19 cellular contexts compared by ENCODE assay signal in genomic region chr3:41932511-41932910, GRCh38. TPM values are rescaled to one million over a fixed set of nuclear protein-coding genes. Genes with fewer than 3 reads are reported as not detected.
A peak's percentile ranks its signal among the peaks of the same experiment; 100 is the strongest.
DNase-seq lines count a peak whose midpoint lies in the region; ATAC-seq and TF ChIP-seq lines count a peak whose summit lies in the region.
"Had no signal": no experiment of that assay in that cellular context is flagged by ENCODE, and none has a peak within 500 bp of the region (broad histone marks: within the 10 kb centered on the region; RNA-seq: fewer than 3 reads in every experiment).

No MANE protein-coding gene starts in this region.

- H3K27me3 ChIP-seq in Karpas-422 (ENCODE audit: low read length) = no peaks in the 10 kb centered on the region
- no peaks in the 10 kb centered on the region for H3K27me3 ChIP-seq in kidney epithelial cell (ENCODE audit: control insufficient read depth, insufficient read depth, low read length)
- no peaks in the 10 kb centered on the region for H3K27me3 ChIP-seq in subcutaneous abdominal adipose tissue (ENCODE audit: control insufficient read depth in 5 of 5, insufficient read depth in 4 of 5, low read length in 5 of 5)
- H3K27me3 ChIP-seq: MG63 had no signal

- H3K4me1 ChIP-seq in Karpas-422 (ENCODE audit: low read length) = no peaks in the 10 kb centered on the region
- peaks cover 0 to 10% (median 3%) of the 10 kb centered on the region in 5 donors for H3K4me1 ChIP-seq in subcutaneous abdominal adipose tissue (ENCODE audit: control insufficient read depth in 5 of 5, insufficient read depth in 5 of 5, low read length in 5 of 5)
- H3K4me1 ChIP-seq: Caco-2 had no signal

- H3K27ac ChIP-seq in Karpas-422 (ENCODE audit: low read length) (no peak overlapping the region), VCaP (peak overlapping the region; percentile 71), subcutaneous abdominal adipose tissue (ENCODE audit: low read depth, low read length) (peak overlapping the region; percentile 30)

- no peak overlapping the region for H2AFZ ChIP-seq in Karpas-422 (ENCODE audit: low read length)
- H2AFZ ChIP-seq: GM23338 had no signal

- no peak for TF ChIP-seq CTCF in VCaP (conservative IDR thresholded peaks at IDR 0.05)
- no peak for TF ChIP-seq CTCF in kidney epithelial cell (IDR thresholded peaks at IDR 0.05; ENCODE audit: insufficient read depth, low read length, poor library complexity, severe bottlenecking)

- peak; percentile 11 for DNase-seq in Karpas-422
- peak; percentile 14 for DNase-seq in kidney epithelial cell (ENCODE audit: low read depth)
- no peak for DNase-seq in activated effector memory CD4-positive, alpha-beta T cell treated with Interleukin-2 at 50 U/mL for 16 hours
- no peak for DNase-seq in HuH-7 (ENCODE audit: low spot score)
- DNase-seq: ACHN; AML-193; Caco-2; CD4-positive, CD25-positive, alpha-beta regulatory T cell; DMS153; KBM-7; NCI-H1092 treated with DMSO at 0.1 percent for 48 hours; NCI-H1694; NCI-H524 had no signal

- no peak overlapping the region for H3K9ac ChIP-seq in Karpas-422 (ENCODE audit: low read length)
- H3K9ac ChIP-seq in subcutaneous abdominal adipose tissue (ENCODE audit: low read length in 5 of 5) = no peak overlapping the region

- no peak for ATAC-seq in GM21723 (IDR thresholded peaks at IDR 0.05; ENCODE audit: unreplicated experiment)
- ATAC-seq: GM23338, HCT116 had no signal

- H3K9me3 ChIP-seq in Karpas-422 (ENCODE audit: low read length) (no peaks in the 10 kb centered on the region), subcutaneous abdominal adipose tissue (ENCODE audit: control insufficient read depth in 5 of 5, low read length in 5 of 5) (no peaks in the 10 kb centered on the region)
- H3K9me3 ChIP-seq: Caco-2, MG63 had no signal

- H3K36me3 ChIP-seq in Karpas-422 (ENCODE audit: insufficient read depth, low read length) (no peaks in the 10 kb centered on the region), kidney epithelial cell (ENCODE audit: control insufficient read depth, insufficient read depth, low read length) (no peaks in the 10 kb centered on the region), subcutaneous abdominal adipose tissue (ENCODE audit: control insufficient read depth in 5 of 5, insufficient read depth in 5 of 5, low read length in 5 of 5) (peaks cover 0 to 3% (median 0%) of the 10 kb centered on the region in 5 donors)
- H3K36me3 ChIP-seq: MG63 had no signal

- H3K4me3 ChIP-seq in Karpas-422 (ENCODE audit: low read length) (no peak overlapping the region), kidney epithelial cell (ENCODE audit: low read depth, low read length) (no peak overlapping the region), subcutaneous abdominal adipose tissue (ENCODE audit: low read depth in 1 of 5, low read length in 5 of 5) (no peak overlapping the region)
- H3K4me3 ChIP-seq: GM23338, MG63 had no signal

- H4K20me1 ChIP-seq in Karpas-422 (ENCODE audit: insufficient read depth, low read depth, low read length) = no peaks in the 10 kb centered on the region

- no peak overlapping the region for H3K4me2 ChIP-seq in Karpas-422 (ENCODE audit: low read depth, low read length, poor library complexity, severe bottlenecking)
- H3K4me2 ChIP-seq: GM23338 had no signal

- H3K9me2 ChIP-seq in Karpas-422 (replicated peaks; ENCODE audit: insufficient read depth, low read length) = no peaks in the 10 kb centered on the region

- no peaks in the 10 kb centered on the region for H3K79me2 ChIP-seq in Karpas-422 (ENCODE audit: low read length)

RNA-seq across cellular contexts. Expression of gene ULK4, which starts 29.4 kb away (rescaled TPM):
- total RNA-seq in Karpas-422 (2014; rRNA removed; shearing (Covaris generic); ENCODE audit: low replicate concordance) = 8.8 and 24.7 TPM in 2 replicates
- 13.0 and 18.3 TPM in 2 replicates for total RNA-seq in kidney epithelial cell

Comparison
In these comparisons a context has a peak if more than half of its experiments do, and no peak if none do; other contexts are left out.
1. DNase-seq: peak in Karpas-422 (single experiment) and kidney epithelial cell (single experiment); none in activated effector memory CD4-positive, alpha-beta T cell treated with Interleukin-2 at 50 U/mL for 16 hours (single experiment) and HuH-7 (single experiment).